ENCODE assay signal across 1 cellular context in the genomic region with DNA sequence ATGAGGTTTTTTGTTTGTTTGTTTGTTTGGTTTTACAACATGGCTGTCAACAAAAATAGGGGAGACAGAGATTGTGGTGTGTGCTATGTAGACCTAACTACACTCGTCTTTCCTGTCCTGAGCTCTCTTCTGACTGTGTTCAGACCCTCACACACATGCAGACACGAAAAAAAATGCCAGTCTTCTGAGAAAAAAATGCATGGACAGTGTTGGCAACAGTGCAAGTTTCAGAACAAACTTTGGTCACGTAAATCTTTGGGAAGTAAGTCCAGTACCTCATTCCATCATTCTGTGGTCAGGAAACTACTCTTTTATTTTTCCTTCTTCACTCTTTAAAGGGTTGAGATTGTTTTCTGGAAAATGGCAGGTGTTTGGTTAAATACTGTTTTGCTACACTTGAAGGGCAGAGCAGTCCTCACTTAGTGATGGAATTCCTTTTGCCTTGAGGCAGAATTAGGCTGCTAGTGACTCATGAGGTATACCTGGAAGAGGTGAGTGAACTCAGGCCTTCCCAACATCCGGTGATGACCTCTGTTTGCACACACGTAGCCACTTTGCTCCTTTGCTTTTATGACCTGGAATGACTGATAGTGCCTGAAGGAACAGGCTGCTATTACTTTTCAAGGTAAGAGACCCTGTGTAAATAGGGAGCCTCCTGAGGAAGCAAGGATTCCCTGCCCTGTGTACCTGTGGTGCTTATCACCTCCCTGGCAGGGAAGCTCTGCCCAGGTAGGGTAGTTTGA.
TF ChIP-seq lines count a peak whose summit lies in the region.

No MANE protein-coding gene starts in this region.

TF ChIP-seq in SK-N-SH, 30 proteins besides CTCF, POLR2A, EP300 and RAD21 (continued from another document):
- TF ChIP-seq, protein P1, sequence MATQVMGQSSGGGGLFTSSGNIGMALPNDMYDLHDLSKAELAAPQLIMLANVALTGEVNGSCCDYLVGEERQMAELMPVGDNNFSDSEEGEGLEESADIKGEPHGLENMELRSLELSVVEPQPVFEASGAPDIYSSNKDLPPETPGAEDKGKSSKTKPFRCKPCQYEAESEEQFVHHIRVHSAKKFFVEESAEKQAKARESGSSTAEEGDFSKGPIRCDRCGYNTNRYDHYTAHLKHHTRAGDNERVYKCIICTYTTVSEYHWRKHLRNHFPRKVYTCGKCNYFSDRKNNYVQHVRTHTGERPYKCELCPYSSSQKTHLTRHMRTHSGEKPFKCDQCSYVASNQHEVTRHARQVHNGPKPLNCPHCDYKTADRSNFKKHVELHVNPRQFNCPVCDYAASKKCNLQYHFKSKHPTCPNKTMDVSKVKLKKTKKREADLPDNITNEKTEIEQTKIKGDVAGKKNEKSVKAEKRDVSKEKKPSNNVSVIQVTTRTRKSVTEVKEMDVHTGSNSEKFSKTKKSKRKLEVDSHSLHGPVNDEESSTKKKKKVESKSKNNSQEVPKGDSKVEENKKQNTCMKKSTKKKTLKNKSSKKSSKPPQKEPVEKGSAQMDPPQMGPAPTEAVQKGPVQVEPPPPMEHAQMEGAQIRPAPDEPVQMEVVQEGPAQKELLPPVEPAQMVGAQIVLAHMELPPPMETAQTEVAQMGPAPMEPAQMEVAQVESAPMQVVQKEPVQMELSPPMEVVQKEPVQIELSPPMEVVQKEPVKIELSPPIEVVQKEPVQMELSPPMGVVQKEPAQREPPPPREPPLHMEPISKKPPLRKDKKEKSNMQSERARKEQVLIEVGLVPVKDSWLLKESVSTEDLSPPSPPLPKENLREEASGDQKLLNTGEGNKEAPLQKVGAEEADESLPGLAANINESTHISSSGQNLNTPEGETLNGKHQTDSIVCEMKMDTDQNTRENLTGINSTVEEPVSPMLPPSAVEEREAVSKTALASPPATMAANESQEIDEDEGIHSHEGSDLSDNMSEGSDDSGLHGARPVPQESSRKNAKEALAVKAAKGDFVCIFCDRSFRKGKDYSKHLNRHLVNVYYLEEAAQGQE (IDR thresholded peaks at IDR 0.05; ENCODE audit: low read depth, low read length) = no peak
- TF ChIP-seq YY1 (IDR thresholded peaks at IDR 0.05; ENCODE audit: low read depth) = no peak
- no peak for TF ChIP-seq JUND (IDR thresholded peaks at IDR 0.05)
- TF ChIP-seq RFX5 (IDR thresholded peaks at IDR 0.05; ENCODE audit: low read length) = no peak
- TF ChIP-seq, protein P2, sequence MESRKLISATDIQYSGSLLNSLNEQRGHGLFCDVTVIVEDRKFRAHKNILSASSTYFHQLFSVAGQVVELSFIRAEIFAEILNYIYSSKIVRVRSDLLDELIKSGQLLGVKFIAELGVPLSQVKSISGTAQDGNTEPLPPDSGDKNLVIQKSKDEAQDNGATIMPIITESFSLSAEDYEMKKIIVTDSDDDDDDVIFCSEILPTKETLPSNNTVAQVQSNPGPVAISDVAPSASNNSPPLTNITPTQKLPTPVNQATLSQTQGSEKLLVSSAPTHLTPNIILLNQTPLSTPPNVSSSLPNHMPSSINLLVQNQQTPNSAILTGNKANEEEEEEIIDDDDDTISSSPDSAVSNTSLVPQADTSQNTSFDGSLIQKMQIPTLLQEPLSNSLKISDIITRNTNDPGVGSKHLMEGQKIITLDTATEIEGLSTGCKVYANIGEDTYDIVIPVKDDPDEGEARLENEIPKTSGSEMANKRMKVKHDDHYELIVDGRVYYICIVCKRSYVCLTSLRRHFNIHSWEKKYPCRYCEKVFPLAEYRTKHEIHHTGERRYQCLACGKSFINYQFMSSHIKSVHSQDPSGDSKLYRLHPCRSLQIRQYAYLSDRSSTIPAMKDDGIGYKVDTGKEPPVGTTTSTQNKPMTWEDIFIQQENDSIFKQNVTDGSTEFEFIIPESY (IDR thresholded peaks at IDR 0.05; ENCODE audit: borderline replicate concordance, low read depth) = no peak
- TF ChIP-seq TAF1 (IDR thresholded peaks at IDR 0.05; ENCODE audit: borderline replicate concordance, low read depth, low read length) = no peak
- no peak for TF ChIP-seq MXI1 (IDR thresholded peaks at IDR 0.05; ENCODE audit: low read depth, low read length)
- TF ChIP-seq, protein P3, sequence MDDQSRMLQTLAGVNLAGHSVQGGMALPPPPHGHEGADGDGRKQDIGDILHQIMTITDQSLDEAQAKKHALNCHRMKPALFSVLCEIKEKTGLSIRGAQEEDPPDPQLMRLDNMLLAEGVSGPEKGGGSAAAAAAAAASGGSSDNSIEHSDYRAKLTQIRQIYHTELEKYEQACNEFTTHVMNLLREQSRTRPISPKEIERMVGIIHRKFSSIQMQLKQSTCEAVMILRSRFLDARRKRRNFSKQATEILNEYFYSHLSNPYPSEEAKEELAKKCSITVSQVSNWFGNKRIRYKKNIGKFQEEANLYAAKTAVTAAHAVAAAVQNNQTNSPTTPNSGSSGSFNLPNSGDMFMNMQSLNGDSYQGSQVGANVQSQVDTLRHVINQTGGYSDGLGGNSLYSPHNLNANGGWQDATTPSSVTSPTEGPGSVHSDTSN (IDR thresholded peaks at IDR 0.05) = no peak
- TF ChIP-seq SMC3 (IDR thresholded peaks at IDR 0.05; ENCODE audit: low read depth, low read length) = no peak
- TF ChIP-seq RXRA (IDR thresholded peaks at IDR 0.05; ENCODE audit: borderline replicate concordance, low read depth) = no peak
- TF ChIP-seq POLR2AphosphoS5 (IDR thresholded peaks at IDR 0.05; ENCODE audit: low read depth, low read length) = no peak
- no peak for TF ChIP-seq GATA2 (CRISPR knock-in tag; IDR thresholded peaks at IDR 0.05)
